In genomic region chr11:73402834-73403185, GRCh38 we compare ENCODE assay signal across 11 cellular contexts. TPM values are rescaled to one million over a fixed set of nuclear protein-coding genes. Genes with fewer than 3 reads are reported as not detected.
A peak's percentile ranks its signal among the peaks of the same experiment; 100 is the strongest.
DNase-seq lines count a peak whose midpoint lies in the region; ATAC-seq, FAIRE-seq and TF ChIP-seq lines count a peak whose summit lies in the region.
"Had no signal": no experiment of that assay in that cellular context is flagged by ENCODE, and none has a peak within 500 bp of the region (broad histone marks: within the 10 kb centered on the region; RNA-seq: fewer than 3 reads in every experiment).

No MANE protein-coding gene starts in this region.

- peaks cover 22 to 28% of the 10 kb centered on the region in 2 experiments for H3K4me1 Mint-ChIP-seq in H9
- H3K4me1 Mint-ChIP-seq in T-helper 17 cell: peaks cover 11% of the 10 kb centered on the region

- no peak overlapping the region for H2BK20ac ChIP-seq in H9 (ENCODE audit: low read depth, low read length, poor library complexity, severe bottlenecking)

- H3K27ac Mint-ChIP-seq in H9: 0 out of 7 replicates have a peak overlapping the region, but pooled peaks of 1 of the 3 experiments have one; percentile 40
- peak overlapping the region; percentile 21 for H3K27ac Mint-ChIP-seq in T-helper 17 cell

- H3K36me3 Mint-ChIP-seq in H9 (ENCODE audit: insufficient read depth in 1 of 3, low read depth in 3 of 3) (peaks cover 0 to 18% (median 14%) of the 10 kb centered on the region in 3 experiments; a peak in 6 of 7 replicates), T-helper 17 cell (ENCODE audit: low read depth) (peaks cover 6% of the 10 kb centered on the region)

- H3K9me3 ChIP-seq in H9 (ENCODE audit: control insufficient read depth, low read depth, low read length): no peaks in the 10 kb centered on the region
- no peaks in the 10 kb centered on the region for H3K9me3 ChIP-seq in T-helper 17 cell (ENCODE audit: control insufficient read depth, low read length, poor library complexity, severe bottlenecking)
- no peaks in the 10 kb centered on the region for H3K9me3 ChIP-seq in HepG2 (ENCODE audit: low read length)
- H3K9me3 ChIP-seq: transverse colon had no signal

- H3K4me3 Mint-ChIP-seq in H9 (no peak overlapping the region), T-helper 17 cell (no peak overlapping the region)

- H3K4me1 ChIP-seq in H9 (ENCODE audit: insufficient read depth, low read length) (no peaks in the 10 kb centered on the region), HepG2 (ENCODE audit: insufficient read depth, low read length) (peaks cover 8% of the 10 kb centered on the region)
- H3K4me1 ChIP-seq: transverse colon had no signal

- POLR2A ChIA-PET in HepG2 (lab: Yijun Ruan, JAX): no interaction called here

- no peak for TF ChIP-seq POLR2A in HepG2 (IDR thresholded peaks at IDR 0.05; ENCODE audit: insufficient read depth in 1 of 2, low read depth in 2 of 2, low read length in 2 of 2)

- H4K8ac ChIP-seq in H9 (replicated peaks; ENCODE audit: insufficient read length, low read depth, low read length): no peak overlapping the region

- H3K14ac ChIP-seq in H9 (ENCODE audit: insufficient read depth, low read length): no peak overlapping the region

- no peak overlapping the region for H2BK12ac ChIP-seq in H9 (ENCODE audit: insufficient read length, low read depth, low read length)

- H4K5ac ChIP-seq in H9 (ENCODE audit: insufficient read length, low read depth, low read length): no peak overlapping the region

- no peak overlapping the region for H3T11ph ChIP-seq in H9 (ENCODE audit: low read length)

- H2AFZ ChIP-seq in H9 (ENCODE audit: low read length) (no peak overlapping the region), HepG2 (ENCODE audit: low read length) (no peak overlapping the region)

- H3K4me2 ChIP-seq in H9 (ENCODE audit: insufficient read depth, insufficient read length, low read length) (no peak overlapping the region), HepG2 (ENCODE audit: low read depth, low read length) (no peak overlapping the region)

- FAIRE-seq in HepG2 (lab: Jason Lieb, UNC): peak; percentile 21
- FAIRE-seq: islet of Langerhans had no signal

- TF ChIP-seq RAD21 in HepG2 (CRISPR knock-in tag; IDR thresholded peaks at IDR 0.05): no peak

- H3K79me2 ChIP-seq in H9 (ENCODE audit: insufficient read depth, low read length) (no peaks in the 10 kb centered on the region), HepG2 (ENCODE audit: insufficient read depth, low read length) (no peaks in the 10 kb centered on the region)

- CTCF ChIA-PET in HepG2 (lab: Yijun Ruan, JAX; ENCODE audit: low intra/inter-chr PET ratio, low total read pairs): interaction anchor here (1.6 kb wide), 1 partner anchor 258 kb away, joined by 6 read pairs; no protein-coding TSS in a partner anchor

- no peak overlapping the region for H4K91ac ChIP-seq in H9 (ENCODE audit: insufficient read length, low read depth, low read length)

- in situ Hi-C loops in HepG2 (cut with HindIII; ENCODE audit: extremely low pct_ligation_motif_present, low pct_unique_long_range_greater_than_20kb): loop anchor here (5.0 to 10.0 kb wide), 2 partner anchors 222 to 259 kb away; no protein-coding TSS in a partner anchor

- H3K79me1 ChIP-seq in H9 (ENCODE audit: insufficient read depth, low read depth, low read length, poor library complexity, severe bottlenecking): no peaks in the 10 kb centered on the region

- H3K9me3 Mint-ChIP-seq in H9: no peaks in the 10 kb centered on the region

- no peak overlapping the region for H3K27ac ChIP-seq in H9 (ENCODE audit: insufficient read length, low read depth, low read length)
- H3K27ac ChIP-seq in HepG2 (ENCODE audit: extremely low read length, insufficient read depth, low read length): no peak overlapping the region
- H3K27ac ChIP-seq: skin epidermis, transverse colon had no signal

- H3K27me3 Mint-ChIP-seq in H9 (ENCODE audit: low read depth) (no peaks in the 10 kb centered on the region), T-helper 17 cell (no peaks in the 10 kb centered on the region)

- no peak overlapping the region for H3K4ac ChIP-seq in H9 (ENCODE audit: low read depth, low read length)

- H3K23me2 ChIP-seq in H9 (ENCODE audit: insufficient read length, low read depth, low read length, poor library complexity, severe bottlenecking): no peaks in the 10 kb centered on the region

- no peaks in the 10 kb centered on the region for H3K27me3 ChIP-seq in H9 (ENCODE audit: insufficient read depth, low read length)
- H3K27me3 ChIP-seq in HepG2 (ENCODE audit: control insufficient read depth in 1 of 2, insufficient read depth in 2 of 2, low read length in 2 of 2): no peaks in the 10 kb centered on the region
- H3K27me3 ChIP-seq: transverse colon had no signal

- H2BK15ac ChIP-seq in H9 (ENCODE audit: low read depth, low read length): no peak overlapping the region

- H3K56ac ChIP-seq in H9 (ENCODE audit: insufficient read length, low read depth, low read length): no peak overlapping the region

- H4K20me1 ChIP-seq in H9 (ENCODE audit: control insufficient read depth, insufficient read depth, insufficient read length) (no peaks in the 10 kb centered on the region), HepG2 (ENCODE audit: insufficient read depth, low read length) (no peaks in the 10 kb centered on the region)

- peaks cover 3 to 10% of the 10 kb centered on the region in 2 experiments; a peak in 4 of 5 replicates for H3K36me3 ChIP-seq in HepG2 (replicated peaks in 1 of 2; ENCODE audit: control insufficient read depth in 1 of 2, insufficient read depth in 2 of 2, low read length in 2 of 2)
- H3K36me3 ChIP-seq: transverse colon had no signal

- no peak for TF ChIP-seq EP300 in HepG2 (IDR thresholded peaks at IDR 0.05; ENCODE audit: low read depth in 2 of 2, low read length in 2 of 2)
- no peak for TF ChIP-seq EP300 in HepG2 (CRISPR knock-in tag; IDR thresholded peaks at IDR 0.05; ENCODE audit: borderline replicate concordance)

- no peak overlapping the region for H3K4me3 ChIP-seq in HepG2 (replicated peaks in 1 of 3; ENCODE audit: insufficient read depth in 1 of 3, low read depth in 2 of 3, low read length in 3 of 3)
- H3K4me3 ChIP-seq: skin epidermis, transverse colon had no signal

- ATAC-seq in T-helper 17 cell (peak; percentile 32), HepG2 (no peak), GM21825 (IDR thresholded peaks at IDR 0.05; ENCODE audit: unreplicated experiment) (no peak)

- H2BK120ac ChIP-seq in H9 (ENCODE audit: low read depth, low read length, poor library complexity, severe bottlenecking): no peak overlapping the region

- H3K18ac ChIP-seq in H9 (ENCODE audit: insufficient read length, low read depth, low read length): no peak overlapping the region

- DNase-seq in NCI-H2171 treated with DMSO at 0.1 percent for 48 hours (lab: John Stamatoyannopoulos, UW) (peak; percentile 10), NCI-H2171 (lab: John Stamatoyannopoulos, UW) (no peak), H9 (no peak), T-helper 17 cell (no peak), HepG2 (ENCODE audit: low spot score) (no peak), GF-D8 (lab: John Stamatoyannopoulos, UW) (no peak), A172 (ENCODE audit: low spot score) (no peak)
- DNase-seq: transverse colon had no signal

- H2BK5ac ChIP-seq in H9 (ENCODE audit: insufficient read length, low read length): no peak overlapping the region

- no peak overlapping the region for H2AK5ac ChIP-seq in H9 (ENCODE audit: insufficient read length, low read length)

- no CpG with 5 or more reads among the region's 1 CpG for WGBS in H9 (ENCODE audit: extremely low coverage, insufficient read length, low lambda C conversion rate)
- WGBS in HepG2 (ENCODE audit: low lambda C conversion rate): 56% methylated on average over 1 of the region's 1 CpG

- no peak overlapping the region for H3K23ac ChIP-seq in H9 (ENCODE audit: insufficient read length, low read depth, low read length)

- 0 out of 3 replicates have a peak, but pooled peaks have one; percentile 9 for TF ChIP-seq CTCF in H9 (conservative IDR thresholded peaks at IDR 0.05)
- TF ChIP-seq CTCF in HepG2 (CRISPR knock-in tag; IDR thresholded peaks at IDR 0.05): 0 out of 2 replicates have a peak, but pooled peaks have one; percentile 24

- intact Hi-C loops in HepG2 (cut with micrococcal nuclease; ENCODE audit: unreplicated experiment): loop anchor here (2.0 to 10.0 kb wide), 3 partner anchors 222 to 529 kb away; no protein-coding TSS in a partner anchor

- no TSS peak for BruUV-seq in HepG2 (replicated peaks; lab: Mats Ljungman, UMichigan)

- H3K9ac ChIP-seq in H9 (ENCODE audit: extremely low read depth, insufficient read length, low read length) (no peak overlapping the region), HepG2 (ENCODE audit: insufficient read depth, low read depth, low read length) (no peak overlapping the region)

TF ChIP-seq in HepG2, 621 proteins besides CTCF, POLR2A, EP300 and RAD21 (continues in another document):
- no peak for TF ChIP-seq TMF1 (CRISPR knock-in tag; IDR thresholded peaks at IDR 0.05; ENCODE audit: low read depth)
- TF ChIP-seq ZNF768 (CRISPR knock-in tag; IDR thresholded peaks at IDR 0.05): peak; percentile 52; the same call in 1 of the 2 replicates
- TF ChIP-seq ZNF7 (CRISPR knock-in tag; IDR thresholded peaks at IDR 0.05): 0 out of 2 replicates have a peak, but pooled peaks have one; percentile 13

RNA-seq across cellular contexts. Expression of gene RELT, which starts 26.6 kb away (rescaled TPM):
- total RNA-seq in H9 (2021): 10.2 TPM in 2 replicates
- 100 to 1,000 TPM; 139 to 169 TPM for total RNA-seq in T-helper 17 cell
- 1.6 and 4.7 TPM in 2 replicates for total RNA-seq in HepG2 (2016; rRNA removed; fragmentation: Illumina TruSeq; extraction: Trizol)
- total RNA-seq in HepG2 (2016; cell fraction: cytosol; rRNA removed; fragmentation: Illumina TruSeq; extraction: Trizol; ENCODE audit: low read depth): 2.8 and 3.4 TPM in 2 replicates
- total RNA-seq in HepG2 (2016; cell fraction: insoluble cytoplasmic fraction; rRNA removed; fragmentation: Illumina TruSeq; extraction: Trizol): 1.8 and 4.7 TPM in 2 replicates
- 4.0 and 4.2 TPM in 2 replicates for total RNA-seq in HepG2 (2016; cell fraction: membrane; rRNA removed; fragmentation: Illumina TruSeq; extraction: Trizol)
- 5.4 TPM in 2 replicates for total RNA-seq in HepG2 (2016; cell fraction: nucleus; rRNA removed; fragmentation: Illumina TruSeq; extraction: Trizol)
- 2.5 and 3.5 TPM in 2 replicates for polyA plus RNA-seq in HepG2 (2011; rRNA removed)
- 2.1 and 3.1 TPM in 2 replicates for polyA plus RNA-seq in HepG2 (2011; cell fraction: cytosol; rRNA removed)
- 12.5 and 18.1 TPM in 2 replicates for polyA plus RNA-seq in HepG2 (2011; cell fraction: nucleus; rRNA removed)
- 1.0 and 2.7 TPM in 2 replicates for polyA plus RNA-seq in HepG2 (2012)
- polyA plus RNA-seq in HepG2 (2016; cell fraction: cytosol; fragmentation: Illumina TruSeq; extraction: Trizol; ENCODE audit: low read depth): 0.36 and 0.55 TPM in 2 replicates
- polyA plus RNA-seq in HepG2 (2016; cell fraction: insoluble cytoplasmic fraction; fragmentation: Illumina TruSeq; extraction: Trizol; ENCODE audit: low read depth): 1.4 TPM in 2 replicates
- polyA plus RNA-seq in HepG2 (2016; cell fraction: membrane; fragmentation: Illumina TruSeq; extraction: Trizol; ENCODE audit: low read depth): 0.68 and 0.80 TPM in 2 replicates
- 14.8 and 15.4 TPM in 2 replicates for polyA plus RNA-seq in HepG2 (2016; cell fraction: nucleus; fragmentation: Illumina TruSeq; extraction: Trizol; ENCODE audit: insufficient read depth, low read depth)
- polyA minus RNA-seq in HepG2 (2011; rRNA and poly(A)+ RNA removed; ENCODE audit: low replicate concordance): 7.0 and 19.1 TPM in 2 replicates
- polyA minus RNA-seq in HepG2 (2011; cell fraction: cytosol; rRNA and poly(A)+ RNA removed): 1.7 and 2.0 TPM in 2 replicates
- polyA minus RNA-seq in HepG2 (2011; cell fraction: nucleus; rRNA and poly(A)+ RNA removed): 5.2 and 7.6 TPM in 2 replicates
- 15.5 and 17.0 TPM in 2 replicates for total RNA-seq in A172 (2014; rRNA removed; shearing (Covaris generic))
